ENCODE assay signal across 17 cellular contexts in genomic region chr17:78399693-78400144, GRCh38.
"Had no signal": no experiment of that assay in that cellular context is flagged by ENCODE, and none has a peak within 500 bp of the region (broad histone marks: within the 10 kb centered on the region; RNA-seq: fewer than 3 reads in every experiment).

No MANE protein-coding gene starts in this region.

- H3K27me3 ChIP-seq: gastroesophageal sphincter, thyroid gland had no signal

- H3K9me3 ChIP-seq: gastroesophageal sphincter, left ventricle myocardium inferior, thyroid gland had no signal

- H3K9me3 Mint-ChIP-seq: brain; neural crest cell; stimulated activated effector memory CD8-positive, alpha-beta T cell treated with anti-CD3 and anti-CD28 coated beads, Interleukin-12 subunit alpha, Interleukin-12 subunit beta, amount 100 ng/mL, for 72 hours; T-cell had no signal

- H3K4me1 Mint-ChIP-seq: neural crest cell had no signal

- H3K27ac Mint-ChIP-seq: activated naive CD8-positive, alpha-beta T cell; brain; T-cell had no signal

- ATAC-seq: stimulated activated effector memory CD8-positive, alpha-beta T cell treated with anti-CD3 and anti-CD28 coated beads, Interleukin-12 subunit alpha, Interleukin-12 subunit beta, amount 100 ng/mL, for 72 hours; T-cell had no signal

- DNase-seq: activated CD4-positive, alpha-beta T cell treated with anti-CD3 and anti-CD28 coated beads, Interleukin-2, amount 50 U/mL, for 48 hours; activated effector memory CD4-positive, alpha-beta T cell treated with anti-CD3 and anti-CD28 coated beads, Interleukin-2, amount 50 U/mL, for 16 hours; activated T-cell treated with anti-CD3 and anti-CD28 coated beads, Interleukin-2, amount 50 U/mL, for 1 hour; amniotic stem cell; cortex of kidney; effector CD4-positive, alpha-beta T cell; kidney; left ventricle myocardium inferior; T-cell; T-helper 9 cell; thyroid gland had no signal

- H3K4me3 Mint-ChIP-seq: activated naive CD8-positive, alpha-beta T cell; brain; neural crest cell; stimulated activated effector memory CD8-positive, alpha-beta T cell treated with anti-CD3 and anti-CD28 coated beads, Interleukin-12 subunit alpha, Interleukin-12 subunit beta, amount 100 ng/mL, for 72 hours; T-cell had no signal

- H3K4me3 ChIP-seq: gastroesophageal sphincter, left ventricle myocardium inferior, SK-N-MC, thyroid gland had no signal

- H3K27ac ChIP-seq: gastroesophageal sphincter, left ventricle myocardium inferior, SK-N-MC, thyroid gland had no signal

- H3K27me3 Mint-ChIP-seq: activated naive CD8-positive, alpha-beta T cell; brain; T-cell had no signal
